Comparison of ENCODE assay signal across 17 cellular contexts in the genomic region with DNA sequence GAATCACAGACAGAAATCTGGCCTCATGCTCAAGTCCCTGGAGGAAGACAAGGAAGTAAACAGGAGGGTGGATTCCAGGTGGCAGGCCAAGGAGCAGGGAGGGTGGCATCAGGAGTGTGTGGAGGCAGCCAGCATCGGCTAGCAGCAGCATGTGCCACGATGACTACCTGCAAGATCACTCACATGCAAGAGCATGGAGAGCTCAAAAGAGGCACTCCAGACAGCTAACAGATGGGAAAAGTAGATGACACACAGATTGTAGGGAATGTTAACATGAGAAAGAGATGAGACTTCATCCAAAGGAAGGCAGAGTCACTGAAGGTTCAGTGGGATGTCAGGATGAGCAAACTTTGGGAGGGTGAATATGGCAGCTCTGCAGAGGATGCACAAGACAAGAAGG.
A peak's percentile ranks its signal among the peaks of the same experiment; 100 is the strongest.
DNase-seq lines count a peak whose midpoint lies in the region; ATAC-seq and TF ChIP-seq lines count a peak whose summit lies in the region.
"Had no signal": no experiment of that assay in that cellular context is flagged by ENCODE, and none has a peak within 500 bp of the region (broad histone marks: within the 10 kb centered on the region; RNA-seq: fewer than 3 reads in every experiment).

No MANE protein-coding gene starts in this region.

- no peak overlapping the region for H2BK15ac ChIP-seq in mesenchymal stem cell (ENCODE audit: low read depth, poor library complexity, severe bottlenecking)

- peaks cover 4% of the 10 kb centered on the region; the same call in 1 of the 2 replicates for H3K36me3 ChIP-seq in MG63
- H3K36me3 ChIP-seq in mesenchymal stem cell (ENCODE audit: control insufficient read depth in 1 of 2, insufficient read depth in 2 of 2, low read depth in 1 of 2, low read length in 2 of 2): peaks cover 0 to 4% of the 10 kb centered on the region in 2 experiments

- no peak overlapping the region for H4K91ac ChIP-seq in mesenchymal stem cell (ENCODE audit: low read length)

- no peak overlapping the region for H3K14ac ChIP-seq in mesenchymal stem cell (ENCODE audit: low read length in 2 of 2)

- H3K79me1 ChIP-seq in mesenchymal stem cell (replicated peaks; ENCODE audit: low read length, poor library complexity, severe bottlenecking): peaks cover 29% of the 10 kb centered on the region

- peak overlapping the region; percentile 64 for H3K27ac ChIP-seq in mesenchymal stem cell (ENCODE audit: low read length, poor library complexity, severe bottlenecking)
- H3K27ac ChIP-seq: KMS-11 had no signal

- no peak overlapping the region for H3K9ac ChIP-seq in mesenchymal stem cell (ENCODE audit: low read length)
- H3K9ac ChIP-seq: KMS-11, SK-N-SH had no signal

- peak overlapping the region in 1 of 2 experiments; percentile 61 for H2BK12ac ChIP-seq in mesenchymal stem cell (ENCODE audit: low read length in 2 of 2)

- DNase-seq in EH (ENCODE audit: low read depth) (peak; percentile 53), MG63 (peak; percentile 41), epithelial cell of esophagus (ENCODE audit: low read depth) (peak; percentile 78), mesenchymal stem cell (no peak), GM20000 (ENCODE audit: low spot score) (no peak), mucosa of gallbladder (ENCODE audit: low spot score) (no peak), left colon (no peak)
- DNase-seq: Calu3; CD4-positive, alpha-beta T cell; EL; NCI-H1417 treated with DMSO at 0.1 percent for 48 hours; NCI-H2029 treated with DMSO at 0.1 percent for 48 hours; NCI-H2171 treated with DMSO at 0.1 percent for 48 hours; NCI-H446; SHP77 treated with DMSO at 0.1 percent for 48 hours; SK-N-SH had no signal

- H3K4me1 ChIP-seq in mesenchymal stem cell (ENCODE audit: control insufficient read depth, insufficient read depth, low read depth, low read length): peaks cover 22% of the 10 kb centered on the region

- H2BK120ac ChIP-seq in mesenchymal stem cell (ENCODE audit: low read depth, low read length): no peak overlapping the region

- H4K8ac ChIP-seq in mesenchymal stem cell (ENCODE audit: low read length): no peak overlapping the region

- H3K23ac ChIP-seq in mesenchymal stem cell (ENCODE audit: low read length in 2 of 2): no peak overlapping the region

- H3K18ac ChIP-seq in mesenchymal stem cell (ENCODE audit: low read depth in 1 of 2, low read length in 2 of 2): peak overlapping the region in 1 of 2 experiments; percentile 73

- 0 out of 2 replicates have a peak, but pooled peaks cover 4% of the 10 kb centered on the region for H3K9me3 ChIP-seq in MG63
- peaks cover 3% of the 10 kb centered on the region for H3K9me3 ChIP-seq in mesenchymal stem cell (ENCODE audit: control insufficient read depth, low read length)
- H3K9me3 ChIP-seq: SK-N-SH had no signal

- intact Hi-C loops in left colon (cut with DNase I, micrococcal nuclease): no loop called here

- no peak overlapping the region for H3K4ac ChIP-seq in mesenchymal stem cell (ENCODE audit: low read depth in 1 of 2, low read length in 2 of 2)

- H2BK5ac ChIP-seq in mesenchymal stem cell (ENCODE audit: low read depth, low read length, poor library complexity, severe bottlenecking): no peak overlapping the region

- H3K27me3 ChIP-seq in MG63: no peaks in the 10 kb centered on the region
- H3K27me3 ChIP-seq in mesenchymal stem cell (ENCODE audit: control insufficient read depth in 1 of 2, insufficient read depth in 1 of 2, low read length in 2 of 2): no peaks in the 10 kb centered on the region

- no peak for ATAC-seq in left colon

- H3K4me2 ChIP-seq in mesenchymal stem cell (ENCODE audit: low read length, poor library complexity, severe bottlenecking): no peak overlapping the region
- H3K4me2 ChIP-seq: KMS-11, SK-N-SH had no signal

- TF ChIP-seq CTCF in epithelial cell of esophagus (IDR thresholded peaks at IDR 0.05; ENCODE audit: insufficient read depth, low read depth, low read length, missing control alignments): no peak
- TF ChIP-seq CTCF in GM20000 (IDR thresholded peaks at IDR 0.05; ENCODE audit: extremely low read depth, missing control alignments): no peak

- WGBS in mesenchymal stem cell: 96% methylated on average over 2 of the region's 2 CpGs

- H3K4me3 ChIP-seq in MG63 (no peak overlapping the region), epithelial cell of esophagus (ENCODE audit: low read length) (no peak overlapping the region), mesenchymal stem cell (ENCODE audit: insufficient read depth in 1 of 2, low read depth in 1 of 2, low read length in 2 of 2) (no peak overlapping the region)

- no peak overlapping the region for H2AFZ ChIP-seq in mesenchymal stem cell (ENCODE audit: low read depth, low read length)

- H2AK5ac ChIP-seq in mesenchymal stem cell (ENCODE audit: low read length, severe bottlenecking): peak overlapping the region; percentile 57

Comparison
In these comparisons a context has a peak if more than half of its experiments do, and no peak if none do; other contexts are left out.
1. DNase-seq: peak in EH (single experiment), MG63 (single experiment) and epithelial cell of esophagus (single experiment); none in mesenchymal stem cell (single experiment), GM20000 (single experiment), mucosa of gallbladder (single experiment) and left colon (0 of 2).